In genomic region chr6:25054469-25054868, GRCh38 we compare ENCODE assay signal across 12 cellular contexts.
DNase-seq lines count a peak whose midpoint lies in the region; ATAC-seq, FAIRE-seq and TF ChIP-seq lines count a peak whose summit lies in the region.
"Had no signal": no experiment of that assay in that cellular context is flagged by ENCODE, and none has a peak within 500 bp of the region (broad histone marks: within the 10 kb centered on the region; RNA-seq: fewer than 3 reads in every experiment).

No MANE protein-coding gene starts in this region.

- H3K9me3 Mint-ChIP-seq in activated T-helper 17 cell treated with anti-CD3 and anti-CD28 coated beads, Interleukin-2, amount 50 U/mL, for 72 hours = no peaks in the 10 kb centered on the region

- DNase-seq in AG04450 (ENCODE audit: low read depth, low spot score) (peak; percentile 51), H54 (ENCODE audit: insufficient read length, low spot score) (peak; percentile 30), left lung (no peak), caudate nucleus (lab: John Stamatoyannopoulos, UW) (no peak)
- no peak for DNase-seq in stimulated activated CD4-positive, alpha-beta T cell treated with anti-CD3 and anti-CD28 coated beads, Interleukin-15, amount 100 ng/mL, for 24 hours
- DNase-seq: activated effector memory CD4-positive, alpha-beta T cell treated with Interleukin-2 at 50 U/mL for 16 hours; NCI-H2029; stimulated activated CD4-positive, alpha-beta T cell treated with anti-CD3 and anti-CD28 coated beads, Interleukin-4, amount 100 ng/mL, for 1 hour had no signal

- TF ChIP-seq CTCF in AG04450 (IDR thresholded peaks at IDR 0.05; ENCODE audit: low read depth, low read length) = no peak
- no peak for TF ChIP-seq CTCF in left lung (IDR thresholded peaks at IDR 0.05)

- H3K4me1 Mint-ChIP-seq in activated T-helper 17 cell treated with anti-CD3 and anti-CD28 coated beads, Interleukin-2, amount 50 U/mL, for 72 hours = peaks cover 49% of the 10 kb centered on the region

- no peak overlapping the region; the same call in 1 of the 2 replicates for H3K4me3 ChIP-seq in AG04450 (ENCODE audit: low read depth, low read length)
- no peak overlapping the region for H3K4me3 ChIP-seq in left lung
- H3K4me3 ChIP-seq: SK-N-MC had no signal

- CTCF ChIA-PET in AG04450 (lab: Charles Lee) = interaction anchor here (1.0 to 2.7 kb wide), 8 partner anchors 17 to 200 kb away, joined by 3 to 15 read pairs (median 7); no protein-coding TSS in a partner anchor

- FAIRE-seq in H54 (lab: Jason Lieb, UNC) = no peak

- no peak for TF ChIP-seq POLR2A in H54 (IDR thresholded peaks at IDR 0.05; ENCODE audit: low read depth, low read length)

- no peaks in the 10 kb centered on the region for H3K9me3 ChIP-seq in AG04450 (ENCODE audit: control insufficient read depth, insufficient read depth, low read length)
- H3K9me3 ChIP-seq in left lung = no peaks in the 10 kb centered on the region

- H3K27ac ChIP-seq in AG04450 (ENCODE audit: low read depth, low read length) = peak overlapping the region; percentile 92
- peak overlapping the region in 1 of 2 donors; percentile 47 for H3K27ac ChIP-seq in left lung
- no peak overlapping the region for H3K27ac ChIP-seq in caudate nucleus (ENCODE audit: low read depth, low read length)
- H3K27ac ChIP-seq: SK-N-MC had no signal

- peak overlapping the region; percentile 84 for H3K4me3 Mint-ChIP-seq in activated T-helper 17 cell treated with anti-CD3 and anti-CD28 coated beads, Interleukin-2, amount 50 U/mL, for 72 hours

- H3K27me3 ChIP-seq in AG04450 (ENCODE audit: control insufficient read depth, insufficient read depth, low read length) (no peaks in the 10 kb centered on the region), left lung (no peaks in the 10 kb centered on the region)

- H3K36me3 ChIP-seq in left lung = no peaks in the 10 kb centered on the region

- ATAC-seq in activated T-helper 17 cell treated with anti-CD3 and anti-CD28 coated beads, Interleukin-2, amount 50 U/mL, for 72 hours (replicated peaks) = no peak
- ATAC-seq in left lung (peak; percentile 29), HG02885 (IDR thresholded peaks at IDR 0.05; ENCODE audit: poor library complexity, unreplicated experiment) (no peak), GM19452 (IDR thresholded peaks at IDR 0.05; ENCODE audit: unreplicated experiment) (no peak)

- H3K27me3 Mint-ChIP-seq in activated T-helper 17 cell treated with anti-CD3 and anti-CD28 coated beads, Interleukin-2, amount 50 U/mL, for 72 hours = no peaks in the 10 kb centered on the region

- POLR2A ChIA-PET in AG04450 (lab: Yijun Ruan, JAX) = interaction anchor here (1.0 to 1.3 kb wide), 2 partner anchors 41 to 126 kb away, joined by 3 to 4 read pairs; no protein-coding TSS in a partner anchor

- peaks cover 15 to 34% of the 10 kb centered on the region in 2 donors for H3K4me1 ChIP-seq in left lung

- H3K36me3 Mint-ChIP-seq in activated T-helper 17 cell treated with anti-CD3 and anti-CD28 coated beads, Interleukin-2, amount 50 U/mL, for 72 hours (ENCODE audit: low read depth) = no peaks in the 10 kb centered on the region

- peak overlapping the region; percentile 89 for H3K27ac Mint-ChIP-seq in activated T-helper 17 cell treated with anti-CD3 and anti-CD28 coated beads, Interleukin-2, amount 50 U/mL, for 72 hours

- intact Hi-C loops in left lung (cut with DNase I) = no loop called here

Comparison
In these comparisons a context has a peak if more than half of its experiments do, and no peak if none do; other contexts are left out.
1. DNase-seq: peak in AG04450 (single experiment) and H54 (single experiment); none in left lung (0 of 2), stimulated activated CD4-positive, alpha-beta T cell treated with anti-CD3 and anti-CD28 coated beads, Interleukin-15, amount 100 ng/mL, for 24 hours (single experiment) and caudate nucleus (0 of 61).